In genomic region chr2:111161971-111162370, GRCh38 we compare ENCODE assay signal across 13 cellular contexts. TPM values are rescaled to one million over a fixed set of nuclear protein-coding genes. Genes with fewer than 3 reads are reported as not detected.
DNase-seq lines count a peak whose midpoint lies in the region; ATAC-seq and TF ChIP-seq lines count a peak whose summit lies in the region.
"Had no signal": no experiment of that assay in that cellular context is flagged by ENCODE, and none has a peak within 500 bp of the region (broad histone marks: within the 10 kb centered on the region; RNA-seq: fewer than 3 reads in every experiment).

No MANE protein-coding gene starts in this region.

- no peak overlapping the region for H3K4me3 ChIP-seq in thyroid gland (replicated peaks in 1 of 3)

- intact Hi-C loops in thyroid gland (cut with DNase I) = no loop called here

- DNase-seq in DMS153 (lab: John Stamatoyannopoulos, UW) (peak; percentile 52), DMS153 treated with DMSO at 0.1 percent for 48 hours (lab: John Stamatoyannopoulos, UW; ENCODE audit: unreplicated experiment) (no peak), anterior cingulate cortex (lab: John Stamatoyannopoulos, UW) (peak in 55 of 58 donors; percentile 8 to 78 (median 50)), left lobe of liver (ENCODE audit: low spot score) (peak; percentile 93), thyroid gland (peak; percentile 57 to 63), OCI-M2 (lab: John Stamatoyannopoulos, UW; ENCODE audit: unreplicated experiment) (no peak)
- DNase-seq in stimulated activated CD4-positive, alpha-beta T cell treated with anti-CD3 and anti-CD28 coated beads, Interleukin-4, amount 100 ng/mL, for 4 hours = no peak
- DNase-seq: effector CD4-positive, alpha-beta T cell; GOT3; NCI-H146; stimulated activated CD4-positive, alpha-beta T cell treated with anti-CD3 and anti-CD28 coated beads, Interleukin-4, amount 100 ng/mL, for 24 hours had no signal

- no peak for TF ChIP-seq CTCF in thyroid gland (IDR thresholded peaks at IDR 0.05)

- peaks cover 20 to 26% of the 10 kb centered on the region in 2 donors for H3K4me1 ChIP-seq in thyroid gland

- 65 to 77% methylated on average over 12 of the region's 12 CpGs for WGBS in thyroid gland, 2 donors

- ATAC-seq in left lobe of liver = peak; percentile 92
- no peak for ATAC-seq in HG02870 (IDR thresholded peaks at IDR 0.05; ENCODE audit: unreplicated experiment)

- no peak for TF ChIP-seq POLR2A in thyroid gland (IDR thresholded peaks at IDR 0.05)

- H3K27me3 ChIP-seq in thyroid gland = no peaks in the 10 kb centered on the region

- H3K36me3 ChIP-seq in thyroid gland = peaks cover 3 to 20% of the 10 kb centered on the region in 2 donors

- H3K27ac ChIP-seq in thyroid gland = no peak overlapping the region
- H3K27ac ChIP-seq: 22Rv1 had no signal

- H3K9me3 ChIP-seq in thyroid gland = no peaks in the 10 kb centered on the region

RNA-seq across cellular contexts. Expression of gene BCL2L11, which starts 41.3 kb away (rescaled TPM):
- total RNA-seq in left lobe of liver = 9.1 TPM
- 10 to 100 TPM; 48.4 to 90.6 (median 62.4) TPM for total RNA-seq in thyroid gland

Comparison
In these comparisons a context has a peak if more than half of its experiments do, and no peak if none do; other contexts are left out.
1. DNase-seq: peak in DMS153 (single experiment), anterior cingulate cortex (55 of 58), left lobe of liver (single experiment) and thyroid gland (2 of 2); none in DMS153 treated with DMSO at 0.1 percent for 48 hours (single experiment), stimulated activated CD4-positive, alpha-beta T cell treated with anti-CD3 and anti-CD28 coated beads, Interleukin-4, amount 100 ng/mL, for 4 hours (0 of 2) and OCI-M2 (single experiment).